18 cellular contexts compared by ENCODE assay signal in genomic region chr18:49531678-49532153, GRCh38. TPM values are rescaled to one million over a fixed set of nuclear protein-coding genes. Genes with fewer than 3 reads are reported as not detected.
DNase-seq lines count a peak whose midpoint lies in the region; TF ChIP-seq lines count a peak whose summit lies in the region.
"Had no signal": no experiment of that assay in that cellular context is flagged by ENCODE, and none has a peak within 500 bp of the region (broad histone marks: within the 10 kb centered on the region; RNA-seq: fewer than 3 reads in every experiment).

No MANE protein-coding gene starts in this region.

- peaks cover 10 to 27% (median 18%) of the 10 kb centered on the region in 11 experiments; a peak in 18 of 22 replicates for H3K9me3 ChIP-seq in BLaER1 treated with 17β-estradiol and CSF1 and Interleukin-3, amounts not matched to agents 10 nM and 100 nM (replicated peaks in 1 of 11)
- 0 out of 2 replicates have a peak, but pooled peaks cover 5% of the 10 kb centered on the region for H3K9me3 ChIP-seq in PC-9 (ENCODE audit: insufficient read depth, low read depth)
- H3K9me3 ChIP-seq: prostate gland, upper lobe of right lung had no signal

- H3K4me1 ChIP-seq in BLaER1 treated with 17β-estradiol and CSF1 and Interleukin-3, amounts not matched to agents 10 nM and 100 nM: peaks cover 0 to 8% (median 3%) of the 10 kb centered on the region in 10 experiments; a peak in 7 of 20 replicates
- H3K4me1 ChIP-seq in KMS-11 (ENCODE audit: low read depth, poor library complexity, severe bottlenecking) (peaks cover 21% of the 10 kb centered on the region), PC-9 (replicated peaks; ENCODE audit: insufficient read depth) (peaks cover 18% of the 10 kb centered on the region)
- H3K4me1 ChIP-seq: prostate gland, upper lobe of right lung had no signal

- H4K20me1 ChIP-seq in BLaER1 treated with 17β-estradiol and CSF1 and Interleukin-3, amounts not matched to agents 10 nM and 100 nM: no peaks in the 10 kb centered on the region
- H4K20me1 ChIP-seq in KMS-11 (ENCODE audit: insufficient read depth) (no peaks in the 10 kb centered on the region), PC-9 (ENCODE audit: insufficient read depth) (no peaks in the 10 kb centered on the region)

- H3K4me2 ChIP-seq in BLaER1 treated with 17β-estradiol and CSF1 and Interleukin-3, amounts not matched to agents 10 nM and 100 nM: peak overlapping the region in 8 of 11 experiments; percentile 3 to 59 (median 32); a peak in 12 of 22 replicates
- peak overlapping the region; percentile 87 for H3K4me2 ChIP-seq in KMS-11
- peak overlapping the region; percentile 67 for H3K4me2 ChIP-seq in PC-9

- DNase-seq in PC-9: peak in 1 of 2 experiments; percentile 62
- peak; percentile 43 for DNase-seq in iris pigment epithelial cell (ENCODE audit: low read depth)
- DNase-seq in GM10266 (ENCODE audit: extremely low spot score): no peak
- no peak for DNase-seq in NCI-H187 (lab: John Stamatoyannopoulos, UW)
- DNase-seq in stimulated activated CD4-positive, alpha-beta T cell treated with anti-CD3 and anti-CD28 coated beads, Interleukin-4, amount 100 ng/mL, for 24 hours: no peak
- DNase-seq in H7: no peak
- DNase-seq: activated T-cell treated with anti-CD3 and anti-CD28 coated beads, Interleukin-2, amount 50 U/mL, for 1 hour; H9; NCI-H2081 treated with DMSO at 0.1 percent for 48 hours; NCI-H526; stimulated activated naive CD4-positive, alpha-beta T cell treated with Interleukin-2 at 50 U/mL for 16 hours; T-helper 2 cell; upper lobe of right lung had no signal

- no peak overlapping the region for H3K9ac ChIP-seq in BLaER1 treated with 17β-estradiol and CSF1 and Interleukin-3, amounts not matched to agents 10 nM and 100 nM
- H3K9ac ChIP-seq in KMS-11: peak overlapping the region; percentile 59

- CTCF ChIA-PET in PC-9 (lab: Charles Lee): no interaction called here

- H3K36me3 ChIP-seq in BLaER1 treated with 17β-estradiol and CSF1 and Interleukin-3, amounts not matched to agents 10 nM and 100 nM: no peaks in the 10 kb centered on the region
- H3K36me3 ChIP-seq in KMS-11 (ENCODE audit: insufficient read depth) (no peaks in the 10 kb centered on the region), PC-9 (ENCODE audit: low read depth) (no peaks in the 10 kb centered on the region), H7 (replicated peaks; ENCODE audit: control insufficient read depth, insufficient read depth, low read length) (no peaks in the 10 kb centered on the region)
- H3K36me3 ChIP-seq: prostate gland, upper lobe of right lung had no signal

- intact Hi-C loops in PC-9 (cut with micrococcal nuclease; ENCODE audit: unreplicated experiment): no loop called here

- H2AFZ ChIP-seq in KMS-11 (ENCODE audit: low read depth) (peak overlapping the region; percentile 93), PC-9 (peak overlapping the region; percentile 63; the same call in 1 of the 2 replicates)

- POLR2A ChIA-PET in PC-9 (lab: Charles Lee; ENCODE audit: unreplicated experiment): interaction anchor here (0.6 kb wide), 1 partner anchor 937 kb away, joined by 6 read pairs; no protein-coding TSS in a partner anchor

- no TSS peak for BruUV-seq in PC-9 (replicated peaks; lab: Mats Ljungman, UMichigan)

- H3K4me3 ChIP-seq in BLaER1 treated with 17β-estradiol and CSF1 and Interleukin-3, amounts not matched to agents 10 nM and 100 nM: no peak overlapping the region
- H3K4me3 ChIP-seq in KMS-11 (IDR thresholded peaks at IDR 0.05; ENCODE audit: insufficient read depth, low read depth, low read length) (no peak overlapping the region), PC-9 (no peak overlapping the region), H7 (ENCODE audit: insufficient read depth, low read depth, low read length) (no peak overlapping the region)
- H3K4me3 ChIP-seq: coronary artery, prostate gland, upper lobe of right lung had no signal

- peak overlapping the region in 4 of 11 experiments; percentile 24 to 58 (median 37); a peak in 4 of 22 replicates for H3K27ac ChIP-seq in BLaER1 treated with 17β-estradiol and CSF1 and Interleukin-3, amounts not matched to agents 10 nM and 100 nM
- H3K27ac ChIP-seq in KMS-11 (peak overlapping the region; percentile 66), PC-9 (no peak overlapping the region)
- H3K27ac ChIP-seq: coronary artery, epithelial cell of prostate, prostate gland, upper lobe of right lung had no signal

- no peaks in the 10 kb centered on the region for H3K27me3 ChIP-seq in BLaER1 treated with 17β-estradiol and CSF1 and Interleukin-3, amounts not matched to agents 10 nM and 100 nM
- no peaks in the 10 kb centered on the region for H3K27me3 ChIP-seq in KMS-11 (ENCODE audit: insufficient read depth, low read depth)
- no peaks in the 10 kb centered on the region for H3K27me3 ChIP-seq in PC-9 (ENCODE audit: insufficient read depth, low read depth)
- no peaks in the 10 kb centered on the region for H3K27me3 ChIP-seq in H7 (ENCODE audit: control insufficient read depth, insufficient read depth, low read length)
- H3K27me3 ChIP-seq: upper lobe of right lung had no signal

- TF ChIP-seq CTCF in KMS-11 (conservative IDR thresholded peaks at IDR 0.05; ENCODE audit: low read depth, low read length) (no peak), PC-9 (conservative IDR thresholded peaks at IDR 0.05) (no peak), GM10266 (IDR thresholded peaks at IDR 0.05; ENCODE audit: control insufficient read depth, insufficient read depth, low read depth, missing control alignments) (no peak)

- H3K79me2 ChIP-seq in KMS-11 (ENCODE audit: insufficient read depth, low read depth) (no peaks in the 10 kb centered on the region), PC-9 (ENCODE audit: low read depth) (no peaks in the 10 kb centered on the region)

- no peaks in the 10 kb centered on the region for H3F3A ChIP-seq in PC-9 (ENCODE audit: insufficient read depth, low read depth)

- no peaks in the 10 kb centered on the region for H3K9me2 ChIP-seq in PC-9 (ENCODE audit: insufficient read depth)

RNA-seq across cellular contexts. Expression of gene LIPG, which starts 30.1 kb away (rescaled TPM):
- 22.7 and 30.9 TPM in 2 replicates for total RNA-seq in PC-9 (2021)
- total RNA-seq in H7 (2014; rRNA removed; shearing (Covaris generic)): 5.5 and 7.2 TPM in 2 replicates

RNA-seq across cellular contexts. Expression of gene RPL17, which starts 39.5 kb away (rescaled TPM):
- total RNA-seq in PC-9 (2021): 1,187 and 1,243 TPM in 2 replicates
- 2,373 and 3,387 TPM in 2 replicates for total RNA-seq in H7 (2014; rRNA removed; shearing (Covaris generic))

RNA-seq across cellular contexts. Expression of gene C18orf32, which starts 44.7 kb away (rescaled TPM):
- total RNA-seq in PC-9 (2021): 11.3 and 19.2 TPM in 2 replicates
- 21.0 and 28.9 TPM in 2 replicates for total RNA-seq in H7 (2014; rRNA removed; shearing (Covaris generic))

Comparison
In these comparisons a context has a peak if more than half of its experiments do, and no peak if none do; other contexts are left out.
1. H3K4me2 ChIP-seq: peak in every context shown above with its lines; median percentile 87 in KMS-11; 67 in PC-9; 32 in BLaER1 treated with 17β-estradiol and CSF1 and Interleukin-3, amounts not matched to agents 10 nM and 100 nM.